8 cellular contexts compared by ENCODE assay signal in the genomic region with DNA sequence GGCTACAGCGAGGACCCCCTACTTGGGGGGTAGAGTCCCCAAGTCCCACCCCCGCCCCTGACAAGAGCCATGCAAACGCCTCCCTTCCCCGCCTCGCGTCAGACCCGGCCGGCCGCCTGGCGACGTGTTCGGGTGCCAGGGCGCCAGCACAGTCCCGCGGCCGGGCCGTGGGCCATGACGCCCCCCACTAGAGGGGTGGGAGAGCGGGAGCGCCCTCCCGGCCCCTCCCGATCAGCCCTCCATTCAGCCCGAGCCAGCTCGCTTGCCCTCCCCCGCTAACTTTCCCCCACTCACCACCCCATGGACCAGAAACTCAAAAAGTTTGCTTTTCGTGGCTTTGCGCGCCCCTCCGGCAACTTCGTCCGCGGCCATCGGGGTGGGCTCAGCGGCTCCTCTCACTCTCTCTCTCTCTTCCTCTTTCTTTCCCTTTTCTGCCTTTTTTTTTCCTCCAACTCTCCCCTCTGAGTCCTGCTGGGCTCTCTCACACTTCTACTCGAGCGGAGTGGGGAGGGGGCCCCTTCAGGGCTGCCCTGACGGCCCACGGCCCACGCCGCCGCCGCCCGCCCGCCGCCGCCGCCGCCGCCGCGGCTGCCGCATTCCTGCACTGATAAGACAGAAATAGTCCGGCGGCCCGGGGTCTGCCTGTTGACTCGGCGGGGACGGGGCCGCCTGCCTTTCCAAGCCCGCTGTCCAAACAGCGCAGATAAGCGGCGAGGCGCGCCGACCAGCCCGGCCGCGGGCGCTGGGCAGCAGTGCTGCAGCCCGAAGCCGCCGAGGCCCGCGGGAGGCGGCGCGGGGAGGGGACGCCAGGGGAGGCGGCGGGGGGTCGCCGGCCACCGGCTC. TPM values are rescaled to one million over a fixed set of nuclear protein-coding genes. Genes with fewer than 3 reads are reported as not detected.
DNase-seq lines count a peak whose midpoint lies in the region; ATAC-seq, FAIRE-seq and TF ChIP-seq lines count a peak whose summit lies in the region.

A gene (minus strand): TSS at position 504 of the 843 bp plus-strand sequence. CDS start 132 bp downstream, at position 372.

- H3K79me2 ChIP-seq in keratinocyte (ENCODE audit: control insufficient read depth, insufficient read depth, low read length): no peaks in the 10 kb centered on the region

- peak; percentile 68 for DNase-seq in activated T-cell treated with anti-CD3 and anti-CD28 coated beads, Interleukin-2, amount 50 U/mL, for 1 hour
- DNase-seq in activated T-cell treated with anti-CD3 and anti-CD28 coated beads for 4 hours (no peak), SJCRH30 (peak; percentile 69 to 71), cerebellar cortex (ENCODE audit: low spot score) (peak; percentile 53), keratinocyte (ENCODE audit: low read depth, low spot score) (no peak), activated gamma-delta T cell treated with Interleukin-2 at 50 U/mL for 16 hours (no peak)

- H3K27ac ChIP-seq in SJCRH30: peak within 1 kb of the TSS; percentile 99
- no peak within 1 kb of the TSS for H3K27ac ChIP-seq in keratinocyte (ENCODE audit: control insufficient read depth, insufficient read depth, low read length)

- FAIRE-seq in keratinocyte (lab: Jason Lieb, UNC): no peak

- TF ChIP-seq CTCF in keratinocyte (optimal IDR thresholded peaks at IDR 0.05 in 1 of 3, IDR thresholded peaks at IDR 0.05 in 1 of 3, conservative IDR thresholded peaks at IDR 0.05 in 1 of 3; ENCODE audit: extremely low read depth in 1 of 3, insufficient read depth in 2 of 3, low read length in 3 of 3): no peak

- H3K27me3 ChIP-seq in SJCRH30 (no peaks in the 10 kb centered on the region), keratinocyte (ENCODE audit: control insufficient read depth, extremely low read depth, insufficient read depth, low read length) (peaks cover 35% of the 10 kb centered on the region), skeletal muscle satellite cell (ENCODE audit: control insufficient read depth, insufficient read depth, low read length) (no peaks in the 10 kb centered on the region)

- peak within 1 kb of the TSS; percentile 83 for H2AFZ ChIP-seq in keratinocyte (ENCODE audit: control insufficient read depth, low read length)

- H4K20me1 ChIP-seq in keratinocyte (ENCODE audit: control insufficient read depth, extremely low read depth, insufficient read depth, low read length): no peaks in the 10 kb centered on the region

- no peaks in the 10 kb centered on the region for H3K9me1 ChIP-seq in keratinocyte (ENCODE audit: control insufficient read depth, extremely low read depth, insufficient read depth, low read length)

- dilution Hi-C loops in keratinocyte (cut with MboI; ENCODE audit: extremely low pct_ligation_motif_present, low sequenced_read_pairs): no loop called here

- H3K36me3 ChIP-seq in SJCRH30: peaks cover 12% of the 10 kb centered on the region
- H3K36me3 ChIP-seq in keratinocyte (ENCODE audit: control insufficient read depth in 2 of 2, extremely low read depth in 1 of 2, insufficient read depth in 2 of 2, low read length in 2 of 2): no peaks in the 10 kb centered on the region
- no peaks in the 10 kb centered on the region for H3K36me3 ChIP-seq in skeletal muscle satellite cell (ENCODE audit: insufficient read depth, low read length)

- peak within 1 kb of the TSS; percentile 86 for H3K4me3 ChIP-seq in SJCRH30
- H3K4me3 ChIP-seq in keratinocyte (ENCODE audit: control insufficient read depth in 2 of 3, extremely low read depth in 1 of 3, insufficient read depth in 2 of 3, low read depth in 1 of 3, low read length in 3 of 3): peak within 1 kb of the TSS; percentile 1 to 52 (median 49)
- peak within 1 kb of the TSS; percentile 87 for H3K4me3 ChIP-seq in skeletal muscle satellite cell (ENCODE audit: low read length)

- no peaks in the 10 kb centered on the region for H3K9me3 ChIP-seq in SJCRH30 (replicated peaks)
- no peaks in the 10 kb centered on the region for H3K9me3 ChIP-seq in keratinocyte (ENCODE audit: control insufficient read depth, low read depth, low read length)
- H3K9me3 ChIP-seq in skeletal muscle satellite cell (replicated peaks; ENCODE audit: low read length): no peaks in the 10 kb centered on the region

- H3K4me2 ChIP-seq in keratinocyte (ENCODE audit: control insufficient read depth, extremely low read depth, insufficient read depth, low read depth, low read length) (peak within 1 kb of the TSS; percentile 79), skeletal muscle satellite cell (ENCODE audit: low read length) (peak within 1 kb of the TSS; percentile 92)

- H3K4me1 ChIP-seq in SJCRH30 (peaks cover 34% of the 10 kb centered on the region), keratinocyte (ENCODE audit: control insufficient read depth, extremely low read depth, insufficient read depth, low read length) (peaks cover 14% of the 10 kb centered on the region), skeletal muscle satellite cell (ENCODE audit: control insufficient read depth, insufficient read depth, low read length) (peaks cover 68% of the 10 kb centered on the region)

- peak within 1 kb of the TSS; percentile 22 for H3K9ac ChIP-seq in keratinocyte (ENCODE audit: control insufficient read depth, extremely low read depth, insufficient read depth, low read length)
- H3K9ac ChIP-seq in skeletal muscle satellite cell (ENCODE audit: low read depth, low read length): peak within 1 kb of the TSS; percentile 91

- no peak for ATAC-seq in HG03342 (IDR thresholded peaks at IDR 0.05; ENCODE audit: unreplicated experiment)

RNA-seq across cellular contexts. Expression of the gene that starts here (rescaled TPM):
- total RNA-seq in SJCRH30 (2014; rRNA removed; shearing (Covaris generic)): 91.8 and 106 TPM in 2 replicates
- 3.0 to 6.0 TPM (median 3.1 TPM) in 3 replicates for polyA plus RNA-seq in keratinocyte
- 6.9 TPM for polyA plus RNA-seq in keratinocyte (2011; ENCODE audit: low read depth)
- polyA plus RNA-seq in keratinocyte (2011; cell fraction: cytosol; rRNA removed): 4.0 and 6.1 TPM in 2 replicates
- 10.1 and 16.9 TPM in 2 replicates for polyA plus RNA-seq in keratinocyte (2011; cell fraction: nucleus; rRNA removed)
- polyA plus RNA-seq in keratinocyte (2012; ENCODE audit: low replicate concordance): 5.1 and 10.8 TPM in 2 replicates
- polyA minus RNA-seq in keratinocyte: 2.1 to 5.4 TPM (median 2.3 TPM) in 3 replicates
- 4.8 TPM for polyA minus RNA-seq in keratinocyte (2011; cell fraction: cytosol; rRNA and poly(A)+ RNA removed)
- polyA minus RNA-seq in keratinocyte (2011; cell fraction: nucleus; rRNA and poly(A)+ RNA removed): 2.4 and 4.1 TPM in 2 replicates
- total RNA-seq in skeletal muscle satellite cell (2012; rRNA removed): 19.5 and 28.6 TPM in 2 replicates

Comparison
In these comparisons a context has a peak if more than half of its experiments do, and no peak if none do; other contexts are left out.
1. DNase-seq: peak in activated T-cell treated with anti-CD3 and anti-CD28 coated beads, Interleukin-2, amount 50 U/mL, for 1 hour (single experiment), SJCRH30 (2 of 2) and cerebellar cortex (single experiment); none in activated T-cell treated with anti-CD3 and anti-CD28 coated beads for 4 hours (single experiment), keratinocyte (single experiment) and activated gamma-delta T cell treated with Interleukin-2 at 50 U/mL for 16 hours (single experiment).
2. Peak in every context shown above with its lines, with median percentiles within 50 percentile points of each other: H3K4me3 ChIP-seq.